Comparison of ENCODE assay signal across 13 cellular contexts in the genomic region with DNA sequence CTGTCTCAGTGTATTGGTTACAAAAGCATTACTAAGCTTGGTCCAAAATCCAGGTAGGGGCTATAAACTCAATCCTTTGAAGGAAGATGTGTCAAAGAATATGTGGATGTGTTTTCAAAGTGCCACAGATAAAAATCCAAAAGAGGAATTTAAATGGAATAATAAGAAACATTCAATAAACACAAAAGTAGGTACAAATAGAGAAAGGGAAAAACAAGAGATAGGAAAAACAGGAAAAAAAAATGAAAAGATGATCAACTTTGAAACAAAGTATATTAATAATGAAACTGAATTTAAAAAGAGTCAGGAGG.
DNase-seq lines count a peak whose midpoint lies in the region; ATAC-seq and TF ChIP-seq lines count a peak whose summit lies in the region.
"Had no signal": no experiment of that assay in that cellular context is flagged by ENCODE, and none has a peak within 500 bp of the region (broad histone marks: within the 10 kb centered on the region; RNA-seq: fewer than 3 reads in every experiment).

No MANE protein-coding gene starts in this region.

- H2BK120ac ChIP-seq in neuronal stem cell (ENCODE audit: low read depth, low read length): no peak overlapping the region

- H2AFZ ChIP-seq in KMS-11 (ENCODE audit: low read depth) (no peak overlapping the region), neuronal stem cell (ENCODE audit: low read length) (peak overlapping the region; percentile 71)

- no peaks in the 10 kb centered on the region for H3K4me1 Mint-ChIP-seq in activated CD4-positive, alpha-beta T cell treated with anti-CD3 and anti-CD28 coated beads, Interleukin-2, amount 10 ng/mL, durations not matched to agents 7 days and 5 days
- H3K4me1 Mint-ChIP-seq in T-helper 2 cell treated with Interferon-gamma antibody and Interleukin-4, amounts not matched to agents 5 μg/mL and 100 μg/mL, for 36 hours (ENCODE audit: low read depth): no peaks in the 10 kb centered on the region
- H3K4me1 Mint-ChIP-seq: CD8-positive, alpha-beta memory T cell had no signal

- no peaks in the 10 kb centered on the region for H3K79me1 ChIP-seq in neuronal stem cell (ENCODE audit: low read depth, low read length)

- H3K79me2 ChIP-seq in KMS-11 (ENCODE audit: insufficient read depth, low read depth): no peaks in the 10 kb centered on the region

- no peak overlapping the region for H3K4me2 ChIP-seq in KMS-11
- no peak overlapping the region for H3K4me2 ChIP-seq in neuronal stem cell (ENCODE audit: insufficient read depth, low read length, poor library complexity, severe bottlenecking)
- H3K4me2 ChIP-seq: BLaER1 treated with 17β-estradiol and CSF1 and Interleukin-3, amounts not matched to agents 10 nM and 100 nM had no signal

- H3K9ac ChIP-seq in KMS-11: no peak overlapping the region
- no peak overlapping the region for H3K9ac ChIP-seq in neuronal stem cell (ENCODE audit: low read depth, low read length, poor library complexity)
- H3K9ac ChIP-seq: BLaER1 treated with 17β-estradiol and CSF1 and Interleukin-3, amounts not matched to agents 10 nM and 100 nM had no signal

- no peak overlapping the region for H2BK15ac ChIP-seq in neuronal stem cell (ENCODE audit: low read length)

- H3K27me3 ChIP-seq in KMS-11 (ENCODE audit: insufficient read depth, low read depth) (no peaks in the 10 kb centered on the region), RWPE2 (ENCODE audit: insufficient read depth, poor library complexity, severe bottlenecking) (no peaks in the 10 kb centered on the region), neuronal stem cell (ENCODE audit: control insufficient read depth in 3 of 3, insufficient read depth in 3 of 3, low read depth in 1 of 3, low read length in 3 of 3) (no peaks in the 10 kb centered on the region)

- no peak overlapping the region for H4K91ac ChIP-seq in neuronal stem cell (ENCODE audit: low read depth, low read length, poor library complexity)

- H3K36me3 Mint-ChIP-seq in activated CD4-positive, alpha-beta T cell treated with anti-CD3 and anti-CD28 coated beads, Interleukin-2, amount 10 ng/mL, durations not matched to agents 7 days and 5 days (ENCODE audit: low read depth): no peaks in the 10 kb centered on the region
- no peaks in the 10 kb centered on the region for H3K36me3 Mint-ChIP-seq in T-helper 2 cell treated with Interferon-gamma antibody and Interleukin-4, amounts not matched to agents 5 μg/mL and 100 μg/mL, for 36 hours (ENCODE audit: low read depth)
- H3K36me3 Mint-ChIP-seq: CD8-positive, alpha-beta memory T cell had no signal

- H3K27ac Mint-ChIP-seq in activated CD4-positive, alpha-beta T cell treated with anti-CD3 and anti-CD28 coated beads, Interleukin-2, amount 10 ng/mL, durations not matched to agents 7 days and 5 days: no peak overlapping the region
- H3K27ac Mint-ChIP-seq in T-helper 2 cell treated with Interferon-gamma antibody and Interleukin-4, amounts not matched to agents 5 μg/mL and 100 μg/mL, for 36 hours: no peak overlapping the region
- H3K27ac Mint-ChIP-seq: CD8-positive, alpha-beta memory T cell had no signal

- no peak for ATAC-seq in RWPE2 (ENCODE audit: low read depth)

- no peaks in the 10 kb centered on the region for H4K20me1 ChIP-seq in KMS-11 (ENCODE audit: insufficient read depth)

- POLR2A ChIA-PET in activated CD4-positive, alpha-beta T cell treated with anti-CD3 and anti-CD28 coated beads, Interleukin-2, amount 10 ng/mL, durations not matched to agents 7 days and 5 days (lab: Charles Lee): no interaction called here

- no peak overlapping the region; the same call in 1 of the 2 replicates for H3K27ac ChIP-seq in C4-2B
- no peak overlapping the region for H3K27ac ChIP-seq in KMS-11
- H3K27ac ChIP-seq in RWPE2 (ENCODE audit: poor library complexity, severe bottlenecking): no peak overlapping the region
- no peak overlapping the region for H3K27ac ChIP-seq in neuronal stem cell (replicated peaks; ENCODE audit: low read length)
- H3K27ac ChIP-seq: BLaER1 treated with 17β-estradiol and CSF1 and Interleukin-3, amounts not matched to agents 10 nM and 100 nM had no signal

- no peak overlapping the region for H2AK5ac ChIP-seq in neuronal stem cell (ENCODE audit: low read depth, low read length)

- no peak overlapping the region for H3K14ac ChIP-seq in neuronal stem cell (ENCODE audit: low read length)

- H3K27me3 Mint-ChIP-seq in activated CD4-positive, alpha-beta T cell treated with anti-CD3 and anti-CD28 coated beads, Interleukin-2, amount 10 ng/mL, durations not matched to agents 7 days and 5 days: no peaks in the 10 kb centered on the region
- H3K27me3 Mint-ChIP-seq in T-helper 2 cell treated with Interferon-gamma antibody and Interleukin-4, amounts not matched to agents 5 μg/mL and 100 μg/mL, for 36 hours (ENCODE audit: low read depth): no peaks in the 10 kb centered on the region

- H2BK12ac ChIP-seq in neuronal stem cell (ENCODE audit: low read length): no peak overlapping the region

- no peak overlapping the region for H3K4me3 Mint-ChIP-seq in activated CD4-positive, alpha-beta T cell treated with anti-CD3 and anti-CD28 coated beads, Interleukin-2, amount 10 ng/mL, durations not matched to agents 7 days and 5 days
- no peak overlapping the region for H3K4me3 Mint-ChIP-seq in T-helper 2 cell treated with Interferon-gamma antibody and Interleukin-4, amounts not matched to agents 5 μg/mL and 100 μg/mL, for 36 hours
- H3K4me3 Mint-ChIP-seq: CD8-positive, alpha-beta memory T cell had no signal

- H3K36me3 ChIP-seq in KMS-11 (ENCODE audit: insufficient read depth) (no peaks in the 10 kb centered on the region), RWPE2 (ENCODE audit: low read depth) (no peaks in the 10 kb centered on the region), neuronal stem cell (replicated peaks in 1 of 2; ENCODE audit: control insufficient read depth in 2 of 2, insufficient read depth in 2 of 2, low read length in 2 of 2) (no peaks in the 10 kb centered on the region)
- H3K36me3 ChIP-seq: BLaER1 treated with 17β-estradiol and CSF1 and Interleukin-3, amounts not matched to agents 10 nM and 100 nM had no signal

- TF ChIP-seq CTCF in C4-2B (conservative IDR thresholded peaks at IDR 0.05): peak; percentile 65
- peak; percentile 50 for TF ChIP-seq CTCF in KMS-11 (conservative IDR thresholded peaks at IDR 0.05; ENCODE audit: low read depth, low read length)
- peak; percentile 47 for TF ChIP-seq CTCF in RWPE2 (IDR thresholded peaks at IDR 0.05; ENCODE audit: poor library complexity, severe bottlenecking)

- H3K4ac ChIP-seq in neuronal stem cell (ENCODE audit: low read length): no peak overlapping the region

- no peak overlapping the region for H2BK5ac ChIP-seq in neuronal stem cell (ENCODE audit: low read length)

- H3K23ac ChIP-seq in neuronal stem cell (ENCODE audit: low read depth, low read length, poor library complexity): no peak overlapping the region

- H3K4me3 ChIP-seq in KMS-11 (IDR thresholded peaks at IDR 0.05; ENCODE audit: insufficient read depth, low read depth, low read length) (no peak overlapping the region), RWPE2 (ENCODE audit: severe bottlenecking) (no peak overlapping the region), neuronal stem cell (ENCODE audit: low read length in 2 of 2) (peak overlapping the region in 1 of 2 donors; percentile 48)
- H3K4me3 ChIP-seq: BLaER1 treated with 17β-estradiol and CSF1 and Interleukin-3, amounts not matched to agents 10 nM and 100 nM had no signal

- no peaks in the 10 kb centered on the region for H3K9me3 Mint-ChIP-seq in activated CD4-positive, alpha-beta T cell treated with anti-CD3 and anti-CD28 coated beads, Interleukin-2, amount 10 ng/mL, durations not matched to agents 7 days and 5 days
- no peaks in the 10 kb centered on the region for H3K9me3 Mint-ChIP-seq in T-helper 2 cell treated with Interferon-gamma antibody and Interleukin-4, amounts not matched to agents 5 μg/mL and 100 μg/mL, for 36 hours

- no peak overlapping the region for H3K18ac ChIP-seq in neuronal stem cell (ENCODE audit: low read length)

- H3K4me1 ChIP-seq in KMS-11 (ENCODE audit: low read depth, poor library complexity, severe bottlenecking) (no peaks in the 10 kb centered on the region), RWPE2 (ENCODE audit: insufficient read depth, poor library complexity, severe bottlenecking) (no peaks in the 10 kb centered on the region), neuronal stem cell (ENCODE audit: control insufficient read depth in 2 of 2, insufficient read depth in 1 of 2, low read depth in 1 of 2, low read length in 2 of 2) (no peaks in the 10 kb centered on the region)
- H3K4me1 ChIP-seq: BLaER1 treated with 17β-estradiol and CSF1 and Interleukin-3, amounts not matched to agents 10 nM and 100 nM had no signal

- no peak overlapping the region for H4K8ac ChIP-seq in neuronal stem cell (ENCODE audit: low read depth, low read length)

- H3K9me3 ChIP-seq in RWPE2 (ENCODE audit: severe bottlenecking) (no peaks in the 10 kb centered on the region), neuronal stem cell (replicated peaks in 1 of 2; ENCODE audit: control insufficient read depth in 2 of 2, insufficient read depth in 1 of 2, low read depth in 1 of 2, low read length in 2 of 2) (no peaks in the 10 kb centered on the region)
- H3K9me3 ChIP-seq: BLaER1 treated with 17β-estradiol and CSF1 and Interleukin-3, amounts not matched to agents 10 nM and 100 nM had no signal

- DNase-seq in RWPE2 (ENCODE audit: low spot score) (no peak), neuronal stem cell (ENCODE audit: low spot score) (no peak), NCI-H748 treated with DMSO at 0.1 percent for 48 hours (lab: John Stamatoyannopoulos, UW) (no peak)
- no peak for DNase-seq in activated CD4-positive, alpha-beta T cell treated with anti-CD3 and anti-CD28 coated beads, Interleukin-2, amount 10 ng/mL, durations not matched to agents 7 days and 5 days
- DNase-seq in T-helper 2 cell treated with Interferon-gamma antibody and Interleukin-4, amounts not matched to agents 5 μg/mL and 100 μg/mL, for 36 hours (ENCODE audit: low spot score): no peak
- DNase-seq: CD8-positive, alpha-beta memory T cell; NCI-H1436 treated with DMSO at 0.1 percent for 48 hours; NCI-H1930; NK-92 treated with Interleukin-12 subunit alpha and Interleukin-12 subunit beta, amount 100 ng/mL, for 24 hours; Right ventricle myocardium superior had no signal

- CTCF ChIA-PET in activated CD4-positive, alpha-beta T cell treated with anti-CD3 and anti-CD28 coated beads, Interleukin-2, amount 10 ng/mL, durations not matched to agents 7 days and 5 days (lab: Charles Lee): no interaction called here
